In the genomic region with DNA sequence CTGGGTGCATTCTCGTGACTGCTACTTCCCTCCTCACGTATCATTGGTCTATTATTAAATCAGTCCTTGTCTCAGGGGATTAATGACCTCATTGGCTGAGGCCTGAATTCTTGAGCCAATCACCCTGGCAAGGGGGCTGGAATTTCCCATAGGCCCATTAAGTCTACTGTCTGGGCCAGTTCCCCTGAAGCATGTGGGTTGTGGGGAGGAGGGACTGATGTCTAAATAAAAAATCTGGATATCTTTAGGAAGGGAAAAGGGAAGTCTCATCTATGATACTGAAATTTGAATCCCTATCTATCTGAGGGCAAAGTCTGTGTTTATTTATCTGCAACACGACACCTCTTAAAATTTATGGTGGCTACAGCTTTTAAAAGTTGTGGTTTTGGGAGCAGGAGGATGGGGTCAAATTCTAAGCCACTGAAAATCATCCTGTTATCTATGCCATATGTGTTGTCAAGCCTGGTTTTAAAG, we compare ENCODE assay signal across 8 cellular contexts.
A peak's percentile ranks its signal among the peaks of the same experiment; 100 is the strongest.
DNase-seq lines count a peak whose midpoint lies in the region; ATAC-seq and TF ChIP-seq lines count a peak whose summit lies in the region.
"Had no signal": no experiment of that assay in that cellular context is flagged by ENCODE, and none has a peak within 500 bp of the region (broad histone marks: within the 10 kb centered on the region; RNA-seq: fewer than 3 reads in every experiment).

No MANE protein-coding gene starts in this region.

- intact Hi-C loops in heart left ventricle (cut with DNase I): loop anchor here in 6 of 10 donors (2.0 to 10.0 kb wide), 6 partner anchors 26 to 222 kb away; no protein-coding TSS in a partner anchor
- intact Hi-C loops in activated T-helper 1 cell treated with anti-CD3 and anti-CD28 coated beads, Interleukin-12 subunit alpha, Interleukin-12 subunit beta, Interleukin-2, Interleukin-4 antibody, amounts not matched to agents 30 ng/mL and 10 ng/mL and 1 ng/mL, durations not matched to agents 14 hours and 24 hours and 36 hours (cut with micrococcal nuclease): no loop called here

- no peaks in the 10 kb centered on the region for H3K4me1 Mint-ChIP-seq in GM23338
- H3K4me1 Mint-ChIP-seq in activated T-helper 1 cell treated with anti-CD3 and anti-CD28 coated beads, Interleukin-12 subunit alpha, Interleukin-12 subunit beta, Interleukin-2, Interleukin-4 antibody, amounts not matched to agents 30 ng/mL and 10 ng/mL and 1 ng/mL, durations not matched to agents 14 hours and 24 hours and 36 hours (ENCODE audit: low read depth): no peaks in the 10 kb centered on the region

- TF ChIP-seq POLR2A in heart left ventricle (IDR thresholded peaks at IDR 0.05): no peak

- no peak overlapping the region for H2AFZ ChIP-seq in GM23338

- H3K4me3 ChIP-seq in GM23338 (no peak overlapping the region), heart left ventricle (no peak overlapping the region), skeletal muscle cell (ENCODE audit: low read depth, low read length) (no peak overlapping the region)

- H3K27me3 ChIP-seq in GM23338 (ENCODE audit: insufficient read depth): no peaks in the 10 kb centered on the region
- no peaks in the 10 kb centered on the region for H3K27me3 ChIP-seq in heart left ventricle

- 17 to 30% (median 24%) methylated on average over 2 to 3 of the region's 3 CpGs for WGBS in heart left ventricle, 4 donors

- H3K4me1 ChIP-seq in GM23338 (ENCODE audit: insufficient read depth): no peaks in the 10 kb centered on the region
- H3K4me1 ChIP-seq in heart left ventricle: peaks cover 0 to 35% (median 19%) of the 10 kb centered on the region in 12 donors

- H3K9me2 ChIP-seq in GM23338 (ENCODE audit: insufficient read depth): 0 out of 2 replicates have a peak, but pooled peaks cover 5% of the 10 kb centered on the region

- H3K79me2 ChIP-seq in GM23338 (replicated peaks; ENCODE audit: insufficient read depth): no peaks in the 10 kb centered on the region

- ATAC-seq in GM23338 (peak; percentile 27; the same call in 1 of the 3 replicates), heart left ventricle (peak; percentile 62 to 84 (median 80))

- no peak for TF ChIP-seq CTCF in GM23338 (conservative IDR thresholded peaks at IDR 0.05; ENCODE audit: low read depth in 2 of 2)
- no peak for TF ChIP-seq CTCF in heart left ventricle (IDR thresholded peaks at IDR 0.05)

- no peak overlapping the region for H3K27ac ChIP-seq in GM23338 (ENCODE audit: low read depth)
- peak overlapping the region in 11 of 12 donors; percentile 46 to 83 (median 65) for H3K27ac ChIP-seq in heart left ventricle

- no peaks in the 10 kb centered on the region for H4K20me1 ChIP-seq in GM23338 (replicated peaks; ENCODE audit: insufficient read depth)

- H3K27ac Mint-ChIP-seq in GM23338: no peak overlapping the region; the same call in 1 of the 2 replicates
- H3K27ac Mint-ChIP-seq in activated T-helper 1 cell treated with anti-CD3 and anti-CD28 coated beads, Interleukin-12 subunit alpha, Interleukin-12 subunit beta, Interleukin-2, Interleukin-4 antibody, amounts not matched to agents 30 ng/mL and 10 ng/mL and 1 ng/mL, durations not matched to agents 14 hours and 24 hours and 36 hours: no peak overlapping the region

- DNase-seq in GM23338 (ENCODE audit: low spot score): no peak
- DNase-seq in NCI-H526 (lab: John Stamatoyannopoulos, UW): peak; percentile 92 to 94
- peak in 4 of 5 donors; percentile 52 to 70 (median 61) for DNase-seq in heart left ventricle
- DNase-seq in skeletal muscle cell (ENCODE audit: low read depth): peak; percentile 59
- DNase-seq in activated T-helper 1 cell treated with anti-CD3 and anti-CD28 coated beads, Interleukin-12 subunit alpha, Interleukin-12 subunit beta, Interleukin-2, Interleukin-4 antibody, amounts not matched to agents 30 ng/mL and 10 ng/mL and 1 ng/mL, durations not matched to agents 14 hours and 24 hours and 36 hours (ENCODE audit: low spot score): no peak
- no peak for DNase-seq in NCI-H1092 (lab: John Stamatoyannopoulos, UW)
- no peak for DNase-seq in COR-L47 (lab: John Stamatoyannopoulos, UW)
- DNase-seq: central memory CD4-positive, alpha-beta T cell had no signal

- no peaks in the 10 kb centered on the region for H3K9me3 ChIP-seq in heart left ventricle

- no peaks in the 10 kb centered on the region for H3K27me3 Mint-ChIP-seq in GM23338 (ENCODE audit: insufficient read depth, low read depth, poor library complexity)
- peaks cover 8% of the 10 kb centered on the region for H3K27me3 Mint-ChIP-seq in activated T-helper 1 cell treated with anti-CD3 and anti-CD28 coated beads, Interleukin-12 subunit alpha, Interleukin-12 subunit beta, Interleukin-2, Interleukin-4 antibody, amounts not matched to agents 30 ng/mL and 10 ng/mL and 1 ng/mL, durations not matched to agents 14 hours and 24 hours and 36 hours (ENCODE audit: insufficient read depth)

- no peaks in the 10 kb centered on the region for H3K36me3 ChIP-seq in GM23338 (ENCODE audit: insufficient read depth)
- no peaks in the 10 kb centered on the region for H3K36me3 ChIP-seq in heart left ventricle

- H3K4me3 Mint-ChIP-seq in GM23338: no peak overlapping the region
- no peak overlapping the region for H3K4me3 Mint-ChIP-seq in activated T-helper 1 cell treated with anti-CD3 and anti-CD28 coated beads, Interleukin-12 subunit alpha, Interleukin-12 subunit beta, Interleukin-2, Interleukin-4 antibody, amounts not matched to agents 30 ng/mL and 10 ng/mL and 1 ng/mL, durations not matched to agents 14 hours and 24 hours and 36 hours

- no peaks in the 10 kb centered on the region for H3F3A ChIP-seq in GM23338 (replicated peaks; ENCODE audit: low read depth)

- no peaks in the 10 kb centered on the region for H3K9me3 Mint-ChIP-seq in GM23338
- no peaks in the 10 kb centered on the region for H3K9me3 Mint-ChIP-seq in activated T-helper 1 cell treated with anti-CD3 and anti-CD28 coated beads, Interleukin-12 subunit alpha, Interleukin-12 subunit beta, Interleukin-2, Interleukin-4 antibody, amounts not matched to agents 30 ng/mL and 10 ng/mL and 1 ng/mL, durations not matched to agents 14 hours and 24 hours and 36 hours

- no peak overlapping the region for H3K4me2 ChIP-seq in GM23338

- no peaks in the 10 kb centered on the region; the same call in 2 of the 3 replicates for H3K36me3 Mint-ChIP-seq in GM23338 (ENCODE audit: low read depth)
- H3K36me3 Mint-ChIP-seq in activated T-helper 1 cell treated with anti-CD3 and anti-CD28 coated beads, Interleukin-12 subunit alpha, Interleukin-12 subunit beta, Interleukin-2, Interleukin-4 antibody, amounts not matched to agents 30 ng/mL and 10 ng/mL and 1 ng/mL, durations not matched to agents 14 hours and 24 hours and 36 hours (ENCODE audit: low read depth): no peaks in the 10 kb centered on the region

TF ChIP-seq in GM23338, 12 proteins besides CTCF, POLR2A, EP300 and RAD21 (continues in another document):
- no peak for TF ChIP-seq ZNF331 (CRISPR knock-in tag; IDR thresholded peaks at IDR 0.05; ENCODE audit: low read depth)
- no peak for TF ChIP-seq EZH2 (IDR thresholded peaks at IDR 0.05; ENCODE audit: low read depth, unreplicated experiment)
- TF ChIP-seq, protein P1, sequence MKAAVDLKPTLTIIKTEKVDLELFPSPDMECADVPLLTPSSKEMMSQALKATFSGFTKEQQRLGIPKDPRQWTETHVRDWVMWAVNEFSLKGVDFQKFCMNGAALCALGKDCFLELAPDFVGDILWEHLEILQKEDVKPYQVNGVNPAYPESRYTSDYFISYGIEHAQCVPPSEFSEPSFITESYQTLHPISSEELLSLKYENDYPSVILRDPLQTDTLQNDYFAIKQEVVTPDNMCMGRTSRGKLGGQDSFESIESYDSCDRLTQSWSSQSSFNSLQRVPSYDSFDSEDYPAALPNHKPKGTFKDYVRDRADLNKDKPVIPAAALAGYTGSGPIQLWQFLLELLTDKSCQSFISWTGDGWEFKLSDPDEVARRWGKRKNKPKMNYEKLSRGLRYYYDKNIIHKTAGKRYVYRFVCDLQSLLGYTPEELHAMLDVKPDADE (IDR thresholded peaks at IDR 0.05): no peak
- TF ChIP-seq CREB1 (CRISPR knock-in tag; IDR thresholded peaks at IDR 0.05; ENCODE audit: low read depth): no peak
- TF ChIP-seq ZNF114 (CRISPR knock-in tag; IDR thresholded peaks at IDR 0.05): no peak

Comparison
In these comparisons a context has a peak if more than half of its experiments do, and no peak if none do; other contexts are left out.
1. DNase-seq: peak in NCI-H526 (2 of 2), heart left ventricle (4 of 5) and skeletal muscle cell (single experiment); none in GM23338 (single experiment), activated T-helper 1 cell treated with anti-CD3 and anti-CD28 coated beads, Interleukin-12 subunit alpha, Interleukin-12 subunit beta, Interleukin-2, Interleukin-4 antibody, amounts not matched to agents 30 ng/mL and 10 ng/mL and 1 ng/mL, durations not matched to agents 14 hours and 24 hours and 36 hours (single experiment), NCI-H1092 (single experiment) and COR-L47 (single experiment).